In genomic region chr16:75391254-75391653, GRCh38 we compare ENCODE assay signal across 16 cellular contexts. TPM values are rescaled to one million over a fixed set of nuclear protein-coding genes. Genes with fewer than 3 reads are reported as not detected.
DNase-seq lines count a peak whose midpoint lies in the region; ATAC-seq and TF ChIP-seq lines count a peak whose summit lies in the region.
"Had no signal": no experiment of that assay in that cellular context is flagged by ENCODE, and none has a peak within 500 bp of the region (broad histone marks: within the 10 kb centered on the region; RNA-seq: fewer than 3 reads in every experiment).

No MANE protein-coding gene starts in this region.

- H3K9me1 ChIP-seq in IMR-90 (ENCODE audit: insufficient read depth, low read length) = peaks cover 6% of the 10 kb centered on the region

- no peaks in the 10 kb centered on the region for H3K9me3 Mint-ChIP-seq in glutamatergic neuron (ENCODE audit: unreplicated experiment)
- H3K9me3 Mint-ChIP-seq: CD4-positive, alpha-beta memory T cell; HFFc6 had no signal

- H3K4me3 Mint-ChIP-seq in glutamatergic neuron (ENCODE audit: unreplicated experiment) = no peak overlapping the region
- H3K4me3 Mint-ChIP-seq: CD4-positive, alpha-beta memory T cell; HFFc6 had no signal

- peak overlapping the region; percentile 23 for H3K27ac Mint-ChIP-seq in glutamatergic neuron (ENCODE audit: unreplicated experiment)
- H3K27ac Mint-ChIP-seq: HFFc6 had no signal

- no peaks in the 10 kb centered on the region for H3K36me3 Mint-ChIP-seq in glutamatergic neuron (ENCODE audit: unreplicated experiment)

- dilution Hi-C loops in IMR-90 (cut with HindIII; ENCODE audit: low sequenced_read_pairs, unreplicated experiment) = no loop called here

- no peak for TF ChIP-seq CTCF in IMR-90 (conservative IDR thresholded peaks at IDR 0.05; ENCODE audit: low read depth, low read length)
- TF ChIP-seq CTCF in ascending aorta (IDR thresholded peaks at IDR 0.05) = no peak
- no peak for TF ChIP-seq CTCF in glutamatergic neuron (IDR thresholded peaks at IDR 0.05; ENCODE audit: partially characterized antibody, unreplicated experiment)
- no peak for TF ChIP-seq CTCF in psoas muscle (IDR thresholded peaks at IDR 0.05)
- TF ChIP-seq CTCF in PC-3 (conservative IDR thresholded peaks at IDR 0.05; ENCODE audit: low read depth, low read length) = no peak

- no peak overlapping the region for H3K56ac ChIP-seq in IMR-90 (ENCODE audit: extremely low read depth, insufficient read depth, low read length)

- no peak overlapping the region for H2BK12ac ChIP-seq in mesenchymal stem cell (ENCODE audit: low read length in 2 of 2)

- peaks cover 6% of the 10 kb centered on the region for H3K27me3 Mint-ChIP-seq in glutamatergic neuron (ENCODE audit: unreplicated experiment)
- H3K27me3 Mint-ChIP-seq: CD4-positive, alpha-beta memory T cell had no signal

- intact Hi-C loops in IMR-90 (cut with micrococcal nuclease) (no loop called here), ascending aorta (cut with DNase I) (no loop called here), psoas muscle (cut with DNase I) (no loop called here), PC-3 (cut with micrococcal nuclease) (no loop called here)

- no peak overlapping the region for H4K5ac ChIP-seq in IMR-90 (ENCODE audit: low read depth, low read length)

- no peak overlapping the region for H3K23ac ChIP-seq in IMR-90 (ENCODE audit: low read depth, low read length)
- no peak overlapping the region for H3K23ac ChIP-seq in mesenchymal stem cell (ENCODE audit: low read length in 2 of 2)

- H3K4me3 ChIP-seq in IMR-90 (ENCODE audit: insufficient read depth, low read depth, low read length) (no peak overlapping the region), ascending aorta (no peak overlapping the region), mesenchymal stem cell (ENCODE audit: insufficient read depth in 1 of 2, low read depth in 1 of 2, low read length in 2 of 2) (no peak overlapping the region), psoas muscle (no peak overlapping the region), PC-3 (ENCODE audit: low read length) (no peak overlapping the region)
- H3K4me3 ChIP-seq: HAP-1 had no signal

- BruUV-seq in IMR-90 (replicated peaks; lab: Mats Ljungman, UMichigan) (no TSS peak), PC-3 (replicated peaks; lab: Mats Ljungman, UMichigan) (no TSS peak)

- H2AFZ ChIP-seq in IMR-90 (replicated peaks; ENCODE audit: low read length, poor library complexity) (no peak overlapping the region), mesenchymal stem cell (ENCODE audit: low read depth, low read length) (no peak overlapping the region), PC-3 (ENCODE audit: low read length) (no peak overlapping the region)

- H4K91ac ChIP-seq in IMR-90 (ENCODE audit: insufficient read depth, low read depth, low read length) (no peak overlapping the region), mesenchymal stem cell (ENCODE audit: low read length) (no peak overlapping the region)

- no peak overlapping the region for H3K14ac ChIP-seq in IMR-90 (replicated peaks; ENCODE audit: low read depth, low read length)
- no peak overlapping the region for H3K14ac ChIP-seq in mesenchymal stem cell (ENCODE audit: low read length in 2 of 2)

- POLR2A ChIA-PET in IMR-90 (lab: Charles Lee; ENCODE audit: unreplicated experiment) = no interaction called here
- POLR2A ChIA-PET in PC-3 (lab: Charles Lee; ENCODE audit: unreplicated experiment) = no interaction called here

- no peak for TF ChIP-seq RAD21 in IMR-90 (IDR thresholded peaks at IDR 0.05; ENCODE audit: low read length)

- H2BK5ac ChIP-seq in IMR-90 (ENCODE audit: low read depth, low read length, poor library complexity, severe bottlenecking) (no peak overlapping the region), mesenchymal stem cell (ENCODE audit: low read depth, low read length, poor library complexity, severe bottlenecking) (no peak overlapping the region)

- H2AK9ac ChIP-seq in IMR-90 (replicated peaks; ENCODE audit: low read depth, low read length, poor library complexity) = no peak overlapping the region

- H3K36me3 ChIP-seq in IMR-90 (ENCODE audit: control insufficient read depth, insufficient read depth, low read length) = peaks cover 14% of the 10 kb centered on the region
- peaks cover 0 to 5% of the 10 kb centered on the region in 2 donors for H3K36me3 ChIP-seq in ascending aorta
- H3K36me3 ChIP-seq in mesenchymal stem cell (ENCODE audit: control insufficient read depth in 1 of 2, insufficient read depth in 2 of 2, low read depth in 1 of 2, low read length in 2 of 2) = peaks cover 12 to 61% of the 10 kb centered on the region in 2 experiments
- H3K36me3 ChIP-seq in psoas muscle (ENCODE audit: insufficient read depth in 1 of 2, low read depth in 1 of 2) = peaks cover 9 to 52% of the 10 kb centered on the region in 2 donors
- H3K36me3 ChIP-seq in PC-3 (ENCODE audit: low read depth, low read length) = no peaks in the 10 kb centered on the region; the same call in 1 of the 2 replicates

- H2AK5ac ChIP-seq in IMR-90 (ENCODE audit: low read depth, low read length) (no peak overlapping the region), mesenchymal stem cell (ENCODE audit: low read length, severe bottlenecking) (no peak overlapping the region)

- H3K4me1 ChIP-seq in IMR-90 (ENCODE audit: control insufficient read depth, insufficient read depth, low read length) = peaks cover 13% of the 10 kb centered on the region
- H3K4me1 ChIP-seq in ascending aorta = peaks cover 5 to 52% of the 10 kb centered on the region in 2 donors
- peaks cover 2% of the 10 kb centered on the region for H3K4me1 ChIP-seq in mesenchymal stem cell (ENCODE audit: control insufficient read depth, insufficient read depth, low read depth, low read length)
- H3K4me1 ChIP-seq in psoas muscle = no peaks in the 10 kb centered on the region
- H3K4me1 ChIP-seq in PC-3 (ENCODE audit: insufficient read depth, low read length) = no peaks in the 10 kb centered on the region
- H3K4me1 ChIP-seq: HAP-1 had no signal

- peaks cover 20% of the 10 kb centered on the region for H3K4me1 Mint-ChIP-seq in glutamatergic neuron (ENCODE audit: low read depth, unreplicated experiment)

- H3K4ac ChIP-seq in IMR-90 (ENCODE audit: low read depth, low read length) (no peak overlapping the region), mesenchymal stem cell (ENCODE audit: low read depth in 1 of 2, low read length in 2 of 2) (no peak overlapping the region)

- H3K79me1 ChIP-seq in IMR-90 (ENCODE audit: low read depth in 1 of 2, low read length in 2 of 2) (peaks cover 16 to 36% of the 10 kb centered on the region in 2 experiments), mesenchymal stem cell (replicated peaks; ENCODE audit: low read length, poor library complexity, severe bottlenecking) (peaks cover 24% of the 10 kb centered on the region)

- no peak overlapping the region for H4K8ac ChIP-seq in IMR-90 (ENCODE audit: low read depth in 2 of 2, low read length in 2 of 2)
- H4K8ac ChIP-seq in mesenchymal stem cell (ENCODE audit: low read length) = no peak overlapping the region

- no peak overlapping the region for H2BK20ac ChIP-seq in IMR-90 (ENCODE audit: low read depth, low read length)

- CTCF ChIA-PET in IMR-90 (lab: Yijun Ruan, JAX) (interaction anchor here (0.5 to 2.5 kb wide), 3 partner anchors 11 to 157 kb away, joined by 3 to 9 read pairs (median 7); no protein-coding TSS in a partner anchor), PC-3 (lab: Charles Lee) (no interaction called here)

- no peaks in the 10 kb centered on the region for H3K27me3 ChIP-seq in IMR-90 (ENCODE audit: control insufficient read depth, insufficient read depth, low read length)
- no peaks in the 10 kb centered on the region for H3K27me3 ChIP-seq in ascending aorta
- H3K27me3 ChIP-seq in mesenchymal stem cell (ENCODE audit: control insufficient read depth in 1 of 2, insufficient read depth in 1 of 2, low read length in 2 of 2) = no peaks in the 10 kb centered on the region
- H3K27me3 ChIP-seq in psoas muscle (ENCODE audit: insufficient read depth in 3 of 3, low read length in 2 of 3) = no peaks in the 10 kb centered on the region
- no peaks in the 10 kb centered on the region for H3K27me3 ChIP-seq in PC-3 (ENCODE audit: low read length)

- H3K9me3 ChIP-seq in IMR-90 (ENCODE audit: control insufficient read depth, insufficient read depth, low read length) (no peaks in the 10 kb centered on the region), ascending aorta (no peaks in the 10 kb centered on the region), mesenchymal stem cell (ENCODE audit: control insufficient read depth, low read length) (no peaks in the 10 kb centered on the region), psoas muscle (no peaks in the 10 kb centered on the region), PC-3 (ENCODE audit: low read length) (no peaks in the 10 kb centered on the region)
- H3K9me3 ChIP-seq: HAP-1 had no signal

- 0 out of 2 replicates have a peak, but pooled peaks cover 5% of the 10 kb centered on the region for H4K20me1 ChIP-seq in IMR-90 (ENCODE audit: insufficient read depth, low read length)
- no peaks in the 10 kb centered on the region for H4K20me1 ChIP-seq in PC-3 (ENCODE audit: low read length)

- H3K27ac ChIP-seq in IMR-90 (ENCODE audit: insufficient read depth, low read length) = no peak overlapping the region
- peak overlapping the region; percentile 71 to 79 for H3K27ac ChIP-seq in ascending aorta
- no peak overlapping the region for H3K27ac ChIP-seq in mesenchymal stem cell (ENCODE audit: low read length, poor library complexity, severe bottlenecking)
- H3K27ac ChIP-seq in psoas muscle = no peak overlapping the region
- no peak overlapping the region for H3K27ac ChIP-seq in PC-3 (ENCODE audit: low read length)

- ATAC-seq in IMR-90 (ENCODE audit: low read depth) (no peak), psoas muscle (no peak), PC-3 (no peak)

- no CpG with 5 or more reads among the region's 1 CpG for WGBS in IMR-90 (ENCODE audit: extremely low coverage in 2 of 2, insufficient read length in 1 of 2), 2 experiments
- WGBS in mesenchymal stem cell = no CpG with 5 or more reads among the region's 1 CpG
- WGBS in psoas muscle, 3 donors = 78 to 94% (median 84%) methylated on average over 1 of the region's 1 CpG

- H3K9ac ChIP-seq in IMR-90 (ENCODE audit: low read depth, low read length) = no peak overlapping the region
- peak overlapping the region; percentile 26 for H3K9ac ChIP-seq in mesenchymal stem cell (ENCODE audit: low read length)
- no peak overlapping the region for H3K9ac ChIP-seq in PC-3 (ENCODE audit: low read length)

- DNase-seq in IMR-90 (no peak), ascending aorta (ENCODE audit: low spot score in 2 of 2) (no peak), glutamatergic neuron (no peak), mesenchymal stem cell (no peak), NCI-H69 (lab: John Stamatoyannopoulos, UW) (no peak), pons (ENCODE audit: low spot score) (no peak), psoas muscle (no peak), PC-3 (no peak)
- DNase-seq: C1 segment of cervical spinal cord; CD4-positive, alpha-beta memory T cell; COR-L47; DMS153; DND-41; GOT3; HFFc6 had no signal

- no peaks in the 10 kb centered on the region for H3K79me2 ChIP-seq in PC-3 (ENCODE audit: low read length)

- H3F3A ChIP-seq in PC-3 (ENCODE audit: low read length, unreplicated experiment) = no peaks in the 10 kb centered on the region

- H3K18ac ChIP-seq in IMR-90 (ENCODE audit: low read depth, low read length) (no peak overlapping the region), mesenchymal stem cell (ENCODE audit: low read depth in 1 of 2, low read length in 2 of 2) (no peak overlapping the region)

- no peak for TF ChIP-seq POLR2A in IMR-90 (IDR thresholded peaks at IDR 0.05; ENCODE audit: low read depth, low read length)

- H3K4me2 ChIP-seq in IMR-90 (ENCODE audit: low read depth, low read length) (no peak overlapping the region), mesenchymal stem cell (ENCODE audit: low read length, poor library complexity, severe bottlenecking) (no peak overlapping the region), PC-3 (ENCODE audit: low read length) (no peak overlapping the region)

- in situ Hi-C loops in IMR-90 (cut with MboI; ENCODE audit: low sequenced_read_pairs) = no loop called here

- H2BK120ac ChIP-seq in IMR-90 (ENCODE audit: low read depth, low read length) (no peak overlapping the region), mesenchymal stem cell (ENCODE audit: low read depth, low read length) (no peak overlapping the region)

- H3K9me2 ChIP-seq in PC-3 (replicated peaks; ENCODE audit: low read length) = no peaks in the 10 kb centered on the region

- H2BK15ac ChIP-seq in IMR-90 (ENCODE audit: low read depth, low read length) (no peak overlapping the region), mesenchymal stem cell (ENCODE audit: low read depth, poor library complexity, severe bottlenecking) (no peak overlapping the region)

RNA-seq across cellular contexts. Expression of gene CFDP1, which starts 42.0 kb away (rescaled TPM):
- 15.6 and 32.5 TPM in 2 replicates for total RNA-seq in IMR-90 (2012; rRNA removed)
- polyA plus RNA-seq in IMR-90 (2012; rRNA removed) = 36.2 and 38.7 TPM in 2 replicates
- polyA plus RNA-seq in IMR-90 (2012; cell fraction: cytosol; rRNA removed) = 5.4 and 8.9 TPM in 2 replicates
- 1.8 and 16.7 TPM in 2 replicates for polyA plus RNA-seq in IMR-90 (2012; cell fraction: nucleus; rRNA removed; ENCODE audit: low replicate concordance)
- 8.3 TPM for total RNA-seq in ascending aorta
- total RNA-seq in glutamatergic neuron (ENCODE audit: unreplicated experiment) = 60.1 TPM
- polyA plus RNA-seq in mesenchymal stem cell (2013, experiment 1 of 2) = 112 TPM
- 112 TPM for polyA plus RNA-seq in mesenchymal stem cell (2013, experiment 2 of 2)
- total RNA-seq in psoas muscle = 10 to 100 TPM; 16.6 to 21.9 (median 19.6) TPM
- polyA plus RNA-seq in psoas muscle = 10 to 100 TPM; 37.6 to 78.2 (median 39.2) TPM
- total RNA-seq in PC-3 (2014; rRNA removed) = 27.3 and 32.1 TPM in 2 replicates

Comparison
In these comparisons a context has a peak if more than half of its experiments do, and no peak if none do; other contexts are left out.
1. H3K27ac ChIP-seq: peak in ascending aorta (2 of 2); none in IMR-90 (single experiment), mesenchymal stem cell (single experiment), psoas muscle (single experiment) and PC-3 (single experiment).